In the genomic region with DNA sequence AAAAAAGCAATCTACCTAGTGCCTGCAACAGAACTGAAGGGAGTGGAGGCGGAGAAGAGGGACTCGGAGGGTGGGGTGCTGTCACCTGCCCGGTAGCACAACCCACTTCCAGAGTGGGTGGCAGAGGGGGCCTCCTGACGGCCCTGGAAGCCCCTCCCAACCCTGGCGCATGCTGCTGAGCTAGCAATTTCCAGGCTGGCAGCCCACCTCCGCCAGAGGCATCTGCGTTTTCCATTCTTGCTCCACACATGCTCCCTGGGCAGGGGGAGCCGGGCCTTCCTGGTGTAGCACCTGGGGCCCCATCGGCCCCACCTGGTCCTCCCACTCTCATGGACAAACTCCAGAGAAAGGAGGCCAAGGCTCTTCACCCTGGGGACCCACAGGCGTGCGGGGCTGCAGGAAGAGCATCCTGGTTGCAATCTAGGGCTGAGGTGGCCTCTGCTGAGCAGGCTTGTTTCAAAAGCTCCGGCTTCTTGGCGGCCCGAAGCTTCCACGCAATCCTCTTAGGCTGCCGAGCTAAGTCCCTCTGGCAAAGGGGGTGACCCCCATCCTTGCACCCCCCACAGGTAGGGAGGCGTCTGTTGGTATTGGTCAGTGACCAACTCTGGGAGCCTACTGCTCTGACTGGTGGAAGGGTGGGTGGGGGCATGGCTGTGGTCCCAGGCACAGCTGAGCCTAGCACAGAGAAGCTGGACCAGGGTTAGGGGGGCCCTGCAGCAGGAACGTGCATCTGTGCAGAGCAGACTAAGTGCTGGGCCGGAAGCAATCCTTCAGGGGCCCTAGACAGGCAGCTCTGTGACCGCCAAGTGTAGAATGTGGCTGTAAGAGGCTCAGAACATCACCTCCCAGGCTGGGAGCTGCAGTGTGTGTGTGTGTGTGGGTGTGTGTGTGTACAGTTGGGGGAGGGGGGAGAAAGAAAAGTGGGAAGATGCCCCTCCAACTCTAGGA, we compare ENCODE assay signal across 8 cellular contexts. TPM values are rescaled to one million over a fixed set of nuclear protein-coding genes. Genes with fewer than 3 reads are reported as not detected.
DNase-seq lines count a peak whose midpoint lies in the region; ATAC-seq and TF ChIP-seq lines count a peak whose summit lies in the region.

No MANE protein-coding gene starts in this region.

- ATAC-seq in GM18868 (IDR thresholded peaks at IDR 0.05; ENCODE audit: unreplicated experiment): no peak
- ATAC-seq in GM19395 (IDR thresholded peaks at IDR 0.05; ENCODE audit: unreplicated experiment): no peak
- ATAC-seq in HG03097 (IDR thresholded peaks at IDR 0.05; ENCODE audit: low FRiP score, unreplicated experiment): no peak

- H3K27ac ChIP-seq in esophagus squamous epithelium: peak overlapping the region in 2 of 4 donors; percentile 77 to 85

- H3K4me1 ChIP-seq in esophagus squamous epithelium: peaks cover 41 to 90% (median 55%) of the 10 kb centered on the region in 3 donors

- peaks cover 10% of the 10 kb centered on the region for H3K36me3 Mint-ChIP-seq in T-helper 2 cell treated with Interferon-gamma antibody and Interleukin-4, amounts not matched to agents 5 μg/mL and 100 μg/mL, for 36 hours (ENCODE audit: low read depth)
- peaks cover 4% of the 10 kb centered on the region for H3K36me3 Mint-ChIP-seq in nephron (ENCODE audit: low read depth)

- peaks cover 0 to 23% (median 5%) of the 10 kb centered on the region in 3 donors for H3K36me3 ChIP-seq in esophagus squamous epithelium

- 50 to 58% methylated on average over 1 to 6 of the region's 20 CpGs for WGBS in esophagus squamous epithelium, 2 donors

- H3K9me3 Mint-ChIP-seq in T-helper 2 cell treated with Interferon-gamma antibody and Interleukin-4, amounts not matched to agents 5 μg/mL and 100 μg/mL, for 36 hours: no peaks in the 10 kb centered on the region
- H3K9me3 Mint-ChIP-seq in nephron: no peaks in the 10 kb centered on the region

- H3K27ac Mint-ChIP-seq in T-helper 2 cell treated with Interferon-gamma antibody and Interleukin-4, amounts not matched to agents 5 μg/mL and 100 μg/mL, for 36 hours: no peak overlapping the region
- peak overlapping the region; percentile 68 to 78 (median 73) for H3K27ac Mint-ChIP-seq in nephron

- DNase-seq in GM13976 (ENCODE audit: low spot score) (peak; percentile 15), esophagus squamous epithelium (lab: John Stamatoyannopoulos, UW) (no peak), hypothalamus (lab: John Stamatoyannopoulos, UW) (no peak)
- DNase-seq in T-helper 2 cell treated with Interferon-gamma antibody and Interleukin-4, amounts not matched to agents 5 μg/mL and 100 μg/mL, for 36 hours (ENCODE audit: low spot score): peak; percentile 3

- H3K4me3 ChIP-seq in esophagus squamous epithelium: peak overlapping the region; percentile 76 to 94 (median 86)

- no peak for TF ChIP-seq POLR2A in esophagus squamous epithelium (IDR thresholded peaks at IDR 0.05)

- peaks cover 8% of the 10 kb centered on the region for H3K27me3 Mint-ChIP-seq in T-helper 2 cell treated with Interferon-gamma antibody and Interleukin-4, amounts not matched to agents 5 μg/mL and 100 μg/mL, for 36 hours (ENCODE audit: low read depth)
- H3K27me3 Mint-ChIP-seq in nephron (ENCODE audit: low read depth): peaks cover 5% of the 10 kb centered on the region

- intact Hi-C loops in esophagus squamous epithelium (cut with DNase I): loop anchor here (10.0 kb wide), 1 partner anchor 131 kb away; no protein-coding TSS in a partner anchor

- H3K4me1 Mint-ChIP-seq in T-helper 2 cell treated with Interferon-gamma antibody and Interleukin-4, amounts not matched to agents 5 μg/mL and 100 μg/mL, for 36 hours (ENCODE audit: low read depth): peaks cover 17% of the 10 kb centered on the region
- H3K4me1 Mint-ChIP-seq in nephron: peaks cover 46% of the 10 kb centered on the region

- in situ Hi-C loops in GM13976 (cut with MboI; ENCODE audit: low sequenced_read_pairs, unreplicated experiment): no loop called here

- no peaks in the 10 kb centered on the region for H3K9me3 ChIP-seq in esophagus squamous epithelium

- H3K4me3 Mint-ChIP-seq in T-helper 2 cell treated with Interferon-gamma antibody and Interleukin-4, amounts not matched to agents 5 μg/mL and 100 μg/mL, for 36 hours: peak overlapping the region; percentile 85
- H3K4me3 Mint-ChIP-seq in nephron: peak overlapping the region; percentile 86 to 91 (median 91)

- H3K27me3 ChIP-seq in esophagus squamous epithelium: no peaks in the 10 kb centered on the region

- TF ChIP-seq CTCF in GM13976 (IDR thresholded peaks at IDR 0.05; ENCODE audit: borderline replicate concordance, control extremely low read depth, extremely low read depth, insufficient read depth, missing control alignments): no peak
- no peak for TF ChIP-seq CTCF in esophagus squamous epithelium (IDR thresholded peaks at IDR 0.05)
- TF ChIP-seq CTCF in nephron (IDR thresholded peaks at IDR 0.05; ENCODE audit: unreplicated experiment in 3 of 3): no peak

RNA-seq across cellular contexts. Expression of a gene that starts 2.6 kb away (rescaled TPM):
- 10 to 100 TPM; 44.7 to 73.8 (median 56.8) TPM for total RNA-seq in esophagus squamous epithelium

Comparison
In these comparisons a context has a peak if more than half of its experiments do, and no peak if none do; other contexts are left out.
1. DNase-seq: peak in GM13976 (single experiment) and T-helper 2 cell treated with Interferon-gamma antibody and Interleukin-4, amounts not matched to agents 5 μg/mL and 100 μg/mL, for 36 hours (single experiment); none in esophagus squamous epithelium (single experiment) and hypothalamus (0 of 51).